In genomic region chr10:130136214-130137076, GRCh38 we compare ENCODE assay signal across 8 cellular contexts. TPM values are rescaled to one million over a fixed set of nuclear protein-coding genes. Genes with fewer than 3 reads are reported as not detected.
DNase-seq lines count a peak whose midpoint lies in the region; ATAC-seq and TF ChIP-seq lines count a peak whose summit lies in the region.

Gene GLRX3 (plus strand): TSS chr10:130136391. CDS start chr10:130136421, 30 bp downstream.

- H3K36me3 ChIP-seq in colonic mucosa, result no peaks in the 10 kb centered on the region

- H3K27ac ChIP-seq in colonic mucosa, result peak within 1 kb of the TSS; percentile 75

- intact Hi-C loops in activated CD4-positive, alpha-beta T cell treated with anti-CD3 and anti-CD28 coated beads, Interleukin-2, amount 10 ng/mL, durations not matched to agents 24 days and 14 days (cut with micrococcal nuclease), result loop anchor here (1.0 to 2.0 kb wide), 4 partner anchors 9 to 670 kb away; partner anchors contain the start of genes C10orf143 and MGMT
- intact Hi-C loops in colonic mucosa (cut with DNase I), result no loop called here
- intact Hi-C loops in left colon (cut with DNase I, micrococcal nuclease), result no loop called here

- peak within 1 kb of the TSS; percentile 96 for H3K4me3 ChIP-seq in colonic mucosa

- H3K27me3 Mint-ChIP-seq in activated CD4-positive, alpha-beta T cell treated with anti-CD3 and anti-CD28 coated beads, Interleukin-2, amount 10 ng/mL, durations not matched to agents 24 days and 14 days, result peaks cover 14% of the 10 kb centered on the region

- peaks cover 15% of the 10 kb centered on the region for H3K36me3 Mint-ChIP-seq in activated CD4-positive, alpha-beta T cell treated with anti-CD3 and anti-CD28 coated beads, Interleukin-2, amount 10 ng/mL, durations not matched to agents 24 days and 14 days (ENCODE audit: low read depth)

- H3K27me3 ChIP-seq in colonic mucosa, result no peaks in the 10 kb centered on the region

- ATAC-seq in GM18873 (IDR thresholded peaks at IDR 0.05; ENCODE audit: low FRiP score, unreplicated experiment), result peak; percentile 64
- peak; percentile 87 for ATAC-seq in HG03135 (IDR thresholded peaks at IDR 0.05; ENCODE audit: unreplicated experiment)
- peak; percentile 97 for ATAC-seq in left colon

- DNase-seq in AG09319 (ENCODE audit: extremely low read depth, low read depth) (peak; percentile 42), NCI-H460 (ENCODE audit: extremely low read depth, low read depth) (peak; percentile 69), colonic mucosa (peak; percentile 87), left colon (peak; percentile 81 to 95)
- peak; percentile 97 for DNase-seq in activated CD4-positive, alpha-beta T cell treated with anti-CD3 and anti-CD28 coated beads, Interleukin-2, amount 10 ng/mL, durations not matched to agents 24 days and 14 days
- DNase-seq in stimulated activated CD4-positive, alpha-beta T cell treated with anti-CD3 and anti-CD28 coated beads, Interleukin-1b, Interleukin-23, amount 100 ng/mL, for 48 hours, result peak; percentile 87

- H3K9me3 ChIP-seq in colonic mucosa, result no peaks in the 10 kb centered on the region

- H3K4me3 Mint-ChIP-seq in activated CD4-positive, alpha-beta T cell treated with anti-CD3 and anti-CD28 coated beads, Interleukin-2, amount 10 ng/mL, durations not matched to agents 24 days and 14 days, result peak within 1 kb of the TSS; percentile 94

- H3K9ac ChIP-seq in colonic mucosa (ENCODE audit: low read depth in 2 of 2, low read length in 2 of 2), result peak within 1 kb of the TSS; percentile 82 to 84

- TF ChIP-seq CTCF in AG09319 (IDR thresholded peaks at IDR 0.05; ENCODE audit: low read depth, low read length) (no peak), colonic mucosa (IDR thresholded peaks at IDR 0.05) (no peak)

- peaks cover 36% of the 10 kb centered on the region for H3K4me1 Mint-ChIP-seq in activated CD4-positive, alpha-beta T cell treated with anti-CD3 and anti-CD28 coated beads, Interleukin-2, amount 10 ng/mL, durations not matched to agents 24 days and 14 days

- peak within 1 kb of the TSS; percentile 95 for H3K27ac Mint-ChIP-seq in activated CD4-positive, alpha-beta T cell treated with anti-CD3 and anti-CD28 coated beads, Interleukin-2, amount 10 ng/mL, durations not matched to agents 24 days and 14 days

- H3K4me1 ChIP-seq in colonic mucosa, result peaks cover 3% of the 10 kb centered on the region

- H3K9me3 Mint-ChIP-seq in activated CD4-positive, alpha-beta T cell treated with anti-CD3 and anti-CD28 coated beads, Interleukin-2, amount 10 ng/mL, durations not matched to agents 24 days and 14 days, result no peaks in the 10 kb centered on the region

RNA-seq across cellular contexts. Expression of gene GLRX3, which starts in this region (rescaled TPM):
- total RNA-seq in NCI-H460 (2014; rRNA removed; shearing (Covaris generic)), result 173 and 177 TPM in 2 replicates
- polyA plus RNA-seq in NCI-H460 (2014; cell fraction: nucleus; rRNA removed), result 120 and 1,428 TPM in 2 replicates
- 136 and 149 TPM in 2 replicates for total RNA-seq in activated CD4-positive, alpha-beta T cell treated with anti-CD3 and anti-CD28 coated beads, Interleukin-2, amount 10 ng/mL, durations not matched to agents 24 days and 14 days
- total RNA-seq in colonic mucosa (10 to 100 TPM; 50.0 to 86.5 TPM), left colon (10 to 100 TPM; 51.1 to 54.6 TPM)

Comparison
In these comparisons a context has a peak if more than half of its experiments do, and no peak if none do; other contexts are left out.
1. Peak in every context shown above with its lines: DNase-seq, ATAC-seq, H3K4me3 ChIP-seq and H3K27ac ChIP-seq.
2. DNase-seq: peak in every context shown above with its lines; median percentile 97 in activated CD4-positive, alpha-beta T cell treated with anti-CD3 and anti-CD28 coated beads, Interleukin-2, amount 10 ng/mL, durations not matched to agents 24 days and 14 days; 88 in left colon; 87 in colonic mucosa; 87 in stimulated activated CD4-positive, alpha-beta T cell treated with anti-CD3 and anti-CD28 coated beads, Interleukin-1b, Interleukin-23, amount 100 ng/mL, for 48 hours; 69 in NCI-H460; 42 in AG09319.